ENCODE assay signal across 10 cellular contexts in the genomic region with DNA sequence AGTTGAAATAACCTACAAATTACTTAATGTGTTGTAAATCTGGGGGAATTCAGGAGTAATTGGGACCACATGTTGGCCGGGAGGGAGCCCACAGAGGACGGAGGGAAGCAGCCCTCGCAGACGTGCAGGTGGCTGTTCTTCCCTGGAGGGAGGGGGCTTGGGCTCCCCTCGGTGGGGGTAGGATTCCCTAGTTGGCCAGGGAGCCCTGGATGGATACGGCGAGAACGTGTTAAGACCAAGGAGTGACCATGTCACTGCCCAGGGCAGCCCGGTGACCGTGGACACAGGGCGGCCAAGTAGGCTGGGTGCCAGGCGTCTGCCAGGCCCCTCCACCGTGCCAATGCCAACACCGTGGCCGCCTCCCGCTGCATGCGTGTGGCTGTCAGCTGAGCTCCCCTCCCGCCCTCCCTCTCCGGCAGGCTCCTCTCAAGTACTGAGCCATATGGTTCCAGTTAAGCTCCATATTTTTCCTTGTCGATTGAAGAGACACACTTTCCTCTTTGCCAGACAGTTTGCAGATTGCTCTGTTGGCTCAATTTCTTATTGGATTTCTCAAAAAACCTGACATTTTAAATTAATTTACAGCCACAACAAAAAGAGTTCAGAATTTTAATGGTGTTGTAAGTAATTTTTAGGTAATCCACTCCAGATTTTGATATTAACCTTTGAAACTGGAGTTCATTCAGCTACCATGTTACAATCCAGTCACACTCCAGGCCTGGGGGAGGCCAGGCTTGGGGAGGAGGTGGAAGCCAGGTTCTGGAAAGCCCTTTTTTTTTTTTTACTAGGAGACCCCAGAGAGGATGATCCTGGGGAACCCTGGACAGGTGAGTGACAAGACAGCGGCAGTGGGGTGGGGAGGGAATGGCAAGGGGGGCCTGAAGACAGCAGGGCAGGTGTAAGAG.
DNase-seq lines count a peak whose midpoint lies in the region; ATAC-seq and TF ChIP-seq lines count a peak whose summit lies in the region.
"Had no signal": no experiment of that assay in that cellular context is flagged by ENCODE, and none has a peak within 500 bp of the region (broad histone marks: within the 10 kb centered on the region; RNA-seq: fewer than 3 reads in every experiment).

No MANE protein-coding gene starts in this region.

- H3K27ac Mint-ChIP-seq in osteocyte (ENCODE audit: unreplicated experiment), result peak overlapping the region; percentile 19
- H3K27ac Mint-ChIP-seq: dendritic cell treated with granulocyte-macrophage colony-stimulating factor and Interleukin-4, amounts not matched to agents 40 ng/mL and 50 ng/mL, for 4 days; memory B cell had no signal

- ATAC-seq in HG03159 (IDR thresholded peaks at IDR 0.05; ENCODE audit: unreplicated experiment), result no peak

- DNase-seq in COLO668 (lab: John Stamatoyannopoulos, UW; ENCODE audit: unreplicated experiment) (peak; percentile 73), NCI-H2171 (lab: John Stamatoyannopoulos, UW) (peak; percentile 81), epidermal melanocyte (ENCODE audit: insufficient read length, low spot score) (peak; percentile 77), osteocyte (ENCODE audit: extremely low spot score, unreplicated experiment) (no peak), SW 1271 (lab: John Stamatoyannopoulos, UW) (no peak)
- DNase-seq in activated effector memory CD4-positive, alpha-beta T cell treated with anti-CD3 and anti-CD28 coated beads, Interleukin-2, amount 50 U/mL, for 16 hours, result no peak
- DNase-seq in activated CD4-positive, alpha-beta T cell treated with anti-CD3 and anti-CD28 coated beads for 1 hour, result no peak

- no peak overlapping the region for H3K4me3 Mint-ChIP-seq in osteocyte (ENCODE audit: unreplicated experiment)
- H3K4me3 Mint-ChIP-seq: dendritic cell treated with granulocyte-macrophage colony-stimulating factor and Interleukin-4, amounts not matched to agents 40 ng/mL and 50 ng/mL, for 4 days; memory B cell had no signal

- no peaks in the 10 kb centered on the region for H3K9me3 Mint-ChIP-seq in osteocyte (ENCODE audit: unreplicated experiment)
- H3K9me3 Mint-ChIP-seq: dendritic cell treated with granulocyte-macrophage colony-stimulating factor and Interleukin-4, amounts not matched to agents 40 ng/mL and 50 ng/mL, for 4 days; memory B cell had no signal

- no peak for TF ChIP-seq CTCF in osteocyte (IDR thresholded peaks at IDR 0.05)

- peaks cover 18% of the 10 kb centered on the region for H3K4me1 Mint-ChIP-seq in osteocyte (ENCODE audit: unreplicated experiment)
- H3K4me1 Mint-ChIP-seq: memory B cell had no signal

- H3K27me3 Mint-ChIP-seq in osteocyte (ENCODE audit: unreplicated experiment), result peaks cover 18% of the 10 kb centered on the region
- H3K27me3 Mint-ChIP-seq: dendritic cell treated with granulocyte-macrophage colony-stimulating factor and Interleukin-4, amounts not matched to agents 40 ng/mL and 50 ng/mL, for 4 days had no signal

- H3K36me3 Mint-ChIP-seq in osteocyte (ENCODE audit: unreplicated experiment), result no peaks in the 10 kb centered on the region
- H3K36me3 Mint-ChIP-seq: memory B cell had no signal

Comparison
In these comparisons a context has a peak if more than half of its experiments do, and no peak if none do; other contexts are left out.
1. DNase-seq: peak in COLO668 (single experiment), NCI-H2171 (single experiment) and epidermal melanocyte (single experiment); none in osteocyte (single experiment), activated effector memory CD4-positive, alpha-beta T cell treated with anti-CD3 and anti-CD28 coated beads, Interleukin-2, amount 50 U/mL, for 16 hours (single experiment), activated CD4-positive, alpha-beta T cell treated with anti-CD3 and anti-CD28 coated beads for 1 hour (single experiment) and SW 1271 (0 of 2).